Comparison of ENCODE assay signal across 32 cellular contexts in genomic region chr9:82109626-82110025, GRCh38.
DNase-seq lines count a peak whose midpoint lies in the region; ATAC-seq, FAIRE-seq and TF ChIP-seq lines count a peak whose summit lies in the region.
"Had no signal": no experiment of that assay in that cellular context is flagged by ENCODE, and none has a peak within 500 bp of the region (broad histone marks: within the 10 kb centered on the region; RNA-seq: fewer than 3 reads in every experiment).

No MANE protein-coding gene starts in this region.

- no peak overlapping the region for H2AFZ ChIP-seq in smooth muscle cell (ENCODE audit: low read depth)
- H2AFZ ChIP-seq: neural progenitor cell had no signal

- peaks cover 10% of the 10 kb centered on the region for H3K4me1 ChIP-seq in smooth muscle cell (ENCODE audit: low read depth)
- H3K4me1 ChIP-seq: breast epithelium, heart left ventricle, left lung, right atrium auricular region, spleen, vagina had no signal

- no peak for TF ChIP-seq CTCF in smooth muscle cell (IDR thresholded peaks at IDR 0.05; ENCODE audit: borderline replicate concordance, insufficient read depth, poor library complexity, severe bottlenecking)

- H3K4me1 Mint-ChIP-seq in stimulated activated naive CD8-positive, alpha-beta T cell treated with anti-CD3 and anti-CD28 coated beads, Interleukin-15, amount 100 ng/mL, for 72 hours, result no peaks in the 10 kb centered on the region
- H3K4me1 Mint-ChIP-seq: memory B cell, neural progenitor cell, T-helper 17 cell had no signal

- no peaks in the 10 kb centered on the region for H3K27me3 Mint-ChIP-seq in stimulated activated naive CD8-positive, alpha-beta T cell treated with anti-CD3 and anti-CD28 coated beads, Interleukin-15, amount 100 ng/mL, for 72 hours
- H3K27me3 Mint-ChIP-seq: memory B cell; stimulated activated naive CD8-positive, alpha-beta T cell treated with anti-CD3 and anti-CD28 coated beads, Interleukin-15, Interleukin-2, amounts not matched to agents 100 ng/mL and 50 ng/mL, for 24 hours; T-helper 17 cell had no signal

- peak overlapping the region; percentile 7 for H3K27ac ChIP-seq in smooth muscle cell (ENCODE audit: low read depth)
- H3K27ac ChIP-seq: breast epithelium, heart left ventricle, left lung, neural progenitor cell, right atrium auricular region, spleen, vagina had no signal

- intact Hi-C loops in cardiac septum (cut with DNase I), result no loop called here

- H3K36me3 ChIP-seq in smooth muscle cell (ENCODE audit: low read depth), result no peaks in the 10 kb centered on the region
- H3K36me3 ChIP-seq: breast epithelium, heart left ventricle, left lung, neural progenitor cell, right atrium auricular region, spleen, vagina had no signal

- no peak for ATAC-seq in stimulated activated naive CD8-positive, alpha-beta T cell treated with anti-CD3 and anti-CD28 coated beads, Interleukin-15, amount 100 ng/mL, for 72 hours
- ATAC-seq: heart left ventricle, left lung, PC-3, Right ventricle myocardium inferior, T-helper 17 cell had no signal

- no peak overlapping the region for H3K4me3 Mint-ChIP-seq in stimulated activated naive CD8-positive, alpha-beta T cell treated with anti-CD3 and anti-CD28 coated beads, Interleukin-15, amount 100 ng/mL, for 72 hours
- H3K4me3 Mint-ChIP-seq: memory B cell; neural progenitor cell; stimulated activated naive CD8-positive, alpha-beta T cell treated with anti-CD3 and anti-CD28 coated beads, Interleukin-15, Interleukin-2, amounts not matched to agents 100 ng/mL and 50 ng/mL, for 24 hours; T-helper 17 cell had no signal

- no peaks in the 10 kb centered on the region for H3K27me3 ChIP-seq in smooth muscle cell (ENCODE audit: low read depth)
- H3K27me3 ChIP-seq: breast epithelium, heart left ventricle, left lung, neural progenitor cell, right atrium auricular region, spleen, vagina had no signal

- H3K4me2 ChIP-seq in smooth muscle cell, result peak overlapping the region; percentile 17
- H3K4me2 ChIP-seq: neural progenitor cell had no signal

- FAIRE-seq in RCC 7860 (lab: Jason Lieb, UNC), result peak; percentile 80
- FAIRE-seq: colon, G401.6, TTC549 had no signal

- no peaks in the 10 kb centered on the region for H3F3A ChIP-seq in smooth muscle cell (ENCODE audit: low read depth)

- DNase-seq in HT1080 (ENCODE audit: low read depth) (peak; percentile 9), RCC 7860 (ENCODE audit: low spot score) (no peak), fibroblast of gingiva (ENCODE audit: low read depth) (peak; percentile 50), smooth muscle cell (lab: John Stamatoyannopoulos, UW; ENCODE audit: unreplicated experiment) (no peak), cardiac septum (ENCODE audit: low spot score) (no peak), KG1 (lab: John Stamatoyannopoulos, UW) (no peak)
- no peak for DNase-seq in stimulated activated naive CD8-positive, alpha-beta T cell treated with anti-CD3 and anti-CD28 coated beads, Interleukin-15, amount 100 ng/mL, for 72 hours
- DNase-seq: activated CD4-positive, alpha-beta T cell treated with anti-CD3 and anti-CD28 coated beads, Interleukin-2, amount 50 U/mL, for 4 hours; activated naive CD4-positive, alpha-beta T cell treated with Interleukin-2 at 50 U/mL for 16 hours; effector memory CD4-positive, alpha-beta T cell; HCEC 1CT; heart left ventricle; islet precursor cell; left lung; MV-4-11; NCI-H2171; NCI-H524; NK-92 treated with Interleukin-12 subunit alpha and Interleukin-12 subunit beta, amount 100 ng/mL, for 24 hours; PC-3; spleen; stimulated activated CD8-positive, alpha-beta memory T cell treated with anti-CD3 and anti-CD28 coated beads, Interleukin-4, amount 100 ng/mL, for 48 hours; T-helper 17 cell had no signal

- H3K79me2 ChIP-seq in smooth muscle cell (ENCODE audit: low read depth), result no peaks in the 10 kb centered on the region

- H3K9me3 Mint-ChIP-seq in stimulated activated naive CD8-positive, alpha-beta T cell treated with anti-CD3 and anti-CD28 coated beads, Interleukin-15, amount 100 ng/mL, for 72 hours, result peaks cover 7% of the 10 kb centered on the region in 2 donors
- H3K9me3 Mint-ChIP-seq: memory B cell; neural progenitor cell; stimulated activated naive CD8-positive, alpha-beta T cell treated with anti-CD3 and anti-CD28 coated beads, Interleukin-15, Interleukin-2, amounts not matched to agents 100 ng/mL and 50 ng/mL, for 24 hours had no signal

- H3K4me3 ChIP-seq in smooth muscle cell, result no peak overlapping the region
- H3K4me3 ChIP-seq: breast epithelium, heart left ventricle, left lung, neural progenitor cell, right atrium auricular region, spleen, vagina had no signal

- no peak overlapping the region for H3K9ac ChIP-seq in smooth muscle cell (ENCODE audit: low read depth)
- H3K9ac ChIP-seq: neural progenitor cell had no signal

- H4K20me1 ChIP-seq in smooth muscle cell (ENCODE audit: low read depth), result no peaks in the 10 kb centered on the region

- H3K9me3 ChIP-seq in smooth muscle cell (replicated peaks; ENCODE audit: low read depth), result no peaks in the 10 kb centered on the region
- H3K9me3 ChIP-seq: breast epithelium, heart left ventricle, left lung, right atrium auricular region, spleen, vagina had no signal

- H3K27ac Mint-ChIP-seq in stimulated activated naive CD8-positive, alpha-beta T cell treated with anti-CD3 and anti-CD28 coated beads, Interleukin-15, amount 100 ng/mL, for 72 hours, result no peak overlapping the region
- H3K27ac Mint-ChIP-seq: memory B cell; neural progenitor cell; stimulated activated naive CD8-positive, alpha-beta T cell treated with anti-CD3 and anti-CD28 coated beads, Interleukin-15, Interleukin-2, amounts not matched to agents 100 ng/mL and 50 ng/mL, for 24 hours; T-helper 17 cell had no signal

Comparison
In these comparisons a context has a peak if more than half of its experiments do, and no peak if none do; other contexts are left out.
1. DNase-seq: peak in HT1080 (single experiment) and fibroblast of gingiva (single experiment); none in RCC 7860 (single experiment), smooth muscle cell (single experiment), cardiac septum (single experiment), KG1 (single experiment) and stimulated activated naive CD8-positive, alpha-beta T cell treated with anti-CD3 and anti-CD28 coated beads, Interleukin-15, amount 100 ng/mL, for 72 hours (0 of 2).